Comparison of ENCODE assay signal across 16 cellular contexts in genomic region chr12:122402264-122402663, GRCh38. TPM values are rescaled to one million over a fixed set of nuclear protein-coding genes. Genes with fewer than 3 reads are reported as not detected.
A peak's percentile ranks its signal among the peaks of the same experiment; 100 is the strongest.
DNase-seq lines count a peak whose midpoint lies in the region; ATAC-seq, FAIRE-seq and TF ChIP-seq lines count a peak whose summit lies in the region.
"Had no signal": no experiment of that assay in that cellular context is flagged by ENCODE, and none has a peak within 500 bp of the region (broad histone marks: within the 10 kb centered on the region; RNA-seq: fewer than 3 reads in every experiment).

No MANE protein-coding gene starts in this region.

- no peak overlapping the region for H3K4me3 Mint-ChIP-seq in astrocyte (ENCODE audit: unreplicated experiment)
- H3K4me3 Mint-ChIP-seq: CD8-positive, alpha-beta memory T cell had no signal

- FAIRE-seq in astrocyte (lab: Jason Lieb, UNC) = no peak

- no peaks in the 10 kb centered on the region for H3K9me3 Mint-ChIP-seq in astrocyte (ENCODE audit: unreplicated experiment)
- H3K9me3 Mint-ChIP-seq: CD8-positive, alpha-beta memory T cell had no signal

- H3K79me1 ChIP-seq in trophoblast cell (ENCODE audit: low read length) = peaks cover 8% of the 10 kb centered on the region

- H4K12ac ChIP-seq in trophoblast cell (ENCODE audit: low read depth, low read length) = no peak overlapping the region

- TF ChIP-seq CTCF in OCI-LY3 (IDR thresholded peaks at IDR 0.05; ENCODE audit: low read depth, low read length) = no peak
- no peak for TF ChIP-seq CTCF in astrocyte (IDR thresholded peaks at IDR 0.05; ENCODE audit: insufficient read depth, low read depth, low read length)
- TF ChIP-seq CTCF in upper lobe of right lung (IDR thresholded peaks at IDR 0.05) = no peak
- no peak for TF ChIP-seq CTCF in hepatocyte (IDR thresholded peaks at IDR 0.05; ENCODE audit: poor library complexity)

- H3K18ac ChIP-seq in trophoblast cell (ENCODE audit: low read length) = peak overlapping the region; percentile 67

- H3K27ac Mint-ChIP-seq in astrocyte (ENCODE audit: unreplicated experiment) = peak overlapping the region; percentile 58

- no peak overlapping the region for H2BK12ac ChIP-seq in trophoblast cell (ENCODE audit: low read length)

- no peak overlapping the region for H3K23ac ChIP-seq in trophoblast cell (ENCODE audit: low read length)

- H3K4ac ChIP-seq in trophoblast cell (ENCODE audit: low read depth, low read length) = peak overlapping the region; percentile 90

- H3K4me1 Mint-ChIP-seq in astrocyte (ENCODE audit: low read depth, unreplicated experiment) = peaks cover 28% of the 10 kb centered on the region

- H3K9me3 ChIP-seq in OCI-LY3 (ENCODE audit: insufficient read depth, low read length) (no peaks in the 10 kb centered on the region), astrocyte (ENCODE audit: insufficient read depth, low read depth, low read length) (no peaks in the 10 kb centered on the region), trophoblast cell (ENCODE audit: insufficient read depth, low read depth, low read length) (no peaks in the 10 kb centered on the region), upper lobe of right lung (no peaks in the 10 kb centered on the region), hepatocyte (ENCODE audit: low read depth) (no peaks in the 10 kb centered on the region)
- H3K9me3 ChIP-seq: BLaER1 had no signal

- no peak overlapping the region for H4K8ac ChIP-seq in trophoblast cell (ENCODE audit: low read depth, low read length)

- ATAC-seq in upper lobe of right lung = no peak
- no peak for ATAC-seq in GM19324 (IDR thresholded peaks at IDR 0.05; ENCODE audit: low FRiP score, unreplicated experiment)

- H3K27me3 ChIP-seq in OCI-LY3 (ENCODE audit: low read depth, low read length) (no peaks in the 10 kb centered on the region), astrocyte (ENCODE audit: insufficient read depth, low read length) (no peaks in the 10 kb centered on the region), trophoblast cell (ENCODE audit: insufficient read depth, low read length) (no peaks in the 10 kb centered on the region), upper lobe of right lung (no peaks in the 10 kb centered on the region), hepatocyte (no peaks in the 10 kb centered on the region)
- H3K27me3 ChIP-seq: BLaER1 had no signal

- no peak overlapping the region for H2BK5ac ChIP-seq in trophoblast cell (ENCODE audit: low read depth, low read length, poor library complexity)

- H3K27me3 Mint-ChIP-seq in astrocyte (ENCODE audit: low read depth, unreplicated experiment) = no peaks in the 10 kb centered on the region
- H3K27me3 Mint-ChIP-seq: CD8-positive, alpha-beta memory T cell had no signal

- peaks cover 2% of the 10 kb centered on the region for H3K36me3 Mint-ChIP-seq in astrocyte (ENCODE audit: low read depth, unreplicated experiment)

- no peaks in the 10 kb centered on the region for H4K20me1 ChIP-seq in OCI-LY3 (ENCODE audit: insufficient read depth, low read length)
- H4K20me1 ChIP-seq in astrocyte (ENCODE audit: insufficient read depth, low read length) = peaks cover 8% of the 10 kb centered on the region
- peaks cover 3% of the 10 kb centered on the region for H4K20me1 ChIP-seq in hepatocyte (ENCODE audit: insufficient read depth, poor library complexity, severe bottlenecking)

- H3K79me2 ChIP-seq in OCI-LY3 (ENCODE audit: low read length) = peaks cover 40% of the 10 kb centered on the region
- peaks cover 78% of the 10 kb centered on the region for H3K79me2 ChIP-seq in astrocyte (ENCODE audit: insufficient read depth, low read length)
- H3K79me2 ChIP-seq in trophoblast cell (ENCODE audit: control insufficient read depth, insufficient read depth, low read length, poor library complexity) = peaks cover 4% of the 10 kb centered on the region
- peaks cover 63% of the 10 kb centered on the region for H3K79me2 ChIP-seq in hepatocyte

- H2BK120ac ChIP-seq in trophoblast cell (ENCODE audit: insufficient read depth, low read length, poor library complexity) = no peak overlapping the region

- peaks cover 47% of the 10 kb centered on the region for H3K4me1 ChIP-seq in OCI-LY3 (ENCODE audit: low read length)
- H3K4me1 ChIP-seq in astrocyte (ENCODE audit: insufficient read depth, low read length) = peaks cover 15% of the 10 kb centered on the region
- H3K4me1 ChIP-seq in trophoblast cell (ENCODE audit: control insufficient read depth in 1 of 2, insufficient read depth in 2 of 2, low read length in 2 of 2) = peaks cover 3 to 7% of the 10 kb centered on the region in 2 experiments
- H3K4me1 ChIP-seq in upper lobe of right lung = peaks cover 24% of the 10 kb centered on the region
- H3K4me1 ChIP-seq in hepatocyte (ENCODE audit: insufficient read depth) = peaks cover 23% of the 10 kb centered on the region

- H2AFZ ChIP-seq in OCI-LY3 (ENCODE audit: low read depth, low read length) (no peak overlapping the region), astrocyte (ENCODE audit: low read depth, low read length) (no peak overlapping the region), trophoblast cell (ENCODE audit: insufficient read depth, low read length, poor library complexity) (no peak overlapping the region), hepatocyte (no peak overlapping the region)

- DNase-seq in astrocyte (ENCODE audit: low read depth) (no peak), trophoblast cell (no peak), upper lobe of right lung (peak; percentile 32), hepatocyte (ENCODE audit: low spot score) (no peak), dermis blood vessel endothelial cell (no peak)
- DNase-seq: CD8-positive, alpha-beta memory T cell; DND-41; H7; MV-4-11; NCI-H1417 treated with DMSO at 0.1 percent for 48 hours; NCI-H2029 treated with DMSO at 0.1 percent for 48 hours; NCI-H510A treated with DMSO at 0.1 percent for 48 hours had no signal

- H3K9ac ChIP-seq in OCI-LY3 (ENCODE audit: low read length) (no peak overlapping the region), astrocyte (ENCODE audit: low read length) (no peak overlapping the region), trophoblast cell (ENCODE audit: low read length) (no peak overlapping the region)
- H3K9ac ChIP-seq: BLaER1 had no signal

- no peak overlapping the region for H2AK5ac ChIP-seq in trophoblast cell (ENCODE audit: low read length)

- peak overlapping the region; percentile 68 for H3K4me2 ChIP-seq in OCI-LY3 (ENCODE audit: low read length)
- H3K4me2 ChIP-seq in astrocyte (ENCODE audit: low read length) = no peak overlapping the region
- H3K4me2 ChIP-seq in trophoblast cell (ENCODE audit: low read length) = no peak overlapping the region
- no peak overlapping the region for H3K4me2 ChIP-seq in hepatocyte
- H3K4me2 ChIP-seq: BLaER1 had no signal

- H3K14ac ChIP-seq in trophoblast cell (ENCODE audit: low read length) = no peak overlapping the region

- H4K91ac ChIP-seq in trophoblast cell (ENCODE audit: low read depth, low read length) = no peak overlapping the region

- WGBS in trophoblast cell (ENCODE audit: extremely low coverage, insufficient coverage, insufficient read length) = no CpG with 5 or more reads among the region's 4 CpGs
- 95% methylated on average over 4 of the region's 4 CpGs for WGBS in hepatocyte (ENCODE audit: low lambda C conversion rate, missing lambda C conversion rate)

- H3K4me3 ChIP-seq in OCI-LY3 (ENCODE audit: low read length) (no peak overlapping the region), astrocyte (ENCODE audit: insufficient read depth, low read depth, low read length) (no peak overlapping the region), trophoblast cell (ENCODE audit: low read depth, low read length) (no peak overlapping the region), upper lobe of right lung (no peak overlapping the region), hepatocyte (no peak overlapping the region)
- H3K4me3 ChIP-seq: BLaER1, SK-N-MC had no signal

- H3K27ac ChIP-seq in OCI-LY3 (ENCODE audit: low read length) (peak overlapping the region; percentile 85; the same call in 1 of the 2 replicates), astrocyte (ENCODE audit: low read depth, low read length) (no peak overlapping the region), trophoblast cell (ENCODE audit: low read depth, low read length) (no peak overlapping the region), upper lobe of right lung (no peak overlapping the region), hepatocyte (no peak overlapping the region)
- H3K27ac ChIP-seq: BLaER1 had no signal

- H3K36me3 ChIP-seq in OCI-LY3 (replicated peaks; ENCODE audit: low read depth, low read length) = peaks cover 3% of the 10 kb centered on the region
- no peaks in the 10 kb centered on the region for H3K36me3 ChIP-seq in astrocyte (ENCODE audit: insufficient read depth, low read length)
- peaks cover 4 to 6% of the 10 kb centered on the region in 2 experiments for H3K36me3 ChIP-seq in trophoblast cell (ENCODE audit: control insufficient read depth in 1 of 2, insufficient read depth in 2 of 2, low read length in 2 of 2)
- H3K36me3 ChIP-seq in upper lobe of right lung = no peaks in the 10 kb centered on the region
- H3K36me3 ChIP-seq in hepatocyte (replicated peaks; ENCODE audit: insufficient read depth, low read depth) = no peaks in the 10 kb centered on the region
- H3K36me3 ChIP-seq: BLaER1 had no signal

- H3K9me2 ChIP-seq in hepatocyte (replicated peaks; ENCODE audit: insufficient read depth) = no peaks in the 10 kb centered on the region

- intact Hi-C loops in upper lobe of right lung (cut with DNase I) = no loop called here

RNA-seq across cellular contexts. Expression of gene CLIP1, which starts 20.2 kb away (rescaled TPM):
- total RNA-seq in astrocyte = 59.4 and 70.0 TPM in 2 replicates
- 101 and 104 TPM in 2 replicates for polyA plus RNA-seq in trophoblast cell (2013)
- 108 TPM for total RNA-seq in upper lobe of right lung
- 45.2 and 51.5 TPM in 2 replicates for total RNA-seq in hepatocyte
- 36.9 and 38.0 TPM in 2 replicates for polyA plus RNA-seq in hepatocyte
- total RNA-seq in dermis blood vessel endothelial cell = 49.5 and 51.1 TPM in 2 replicates
